8 cellular contexts compared by ENCODE assay signal in genomic region chr1:171740987-171741871, GRCh38. TPM values are rescaled to one million over a fixed set of nuclear protein-coding genes. Genes with fewer than 3 reads are reported as not detected.
DNase-seq lines count a peak whose midpoint lies in the region; ATAC-seq and TF ChIP-seq lines count a peak whose summit lies in the region.

No MANE protein-coding gene starts in this region.

- H3K4me2 ChIP-seq in neuronal stem cell (ENCODE audit: insufficient read depth, low read length, poor library complexity, severe bottlenecking), result peak overlapping the region; percentile 59

- BruUV-seq in Panc1 (replicated peaks; lab: Mats Ljungman, UMichigan), result TSS peak; percentile 84

- H3K9ac ChIP-seq in neuronal stem cell (ENCODE audit: low read depth, low read length, poor library complexity), result peak overlapping the region; percentile 86

- H3K4me1 ChIP-seq in Panc1 (ENCODE audit: control insufficient read depth, insufficient read depth, low read length) (peaks cover 17% of the 10 kb centered on the region), foreskin keratinocyte (peaks cover 25% of the 10 kb centered on the region), neuronal stem cell (ENCODE audit: control insufficient read depth in 2 of 2, insufficient read depth in 1 of 2, low read depth in 1 of 2, low read length in 2 of 2) (peaks cover 1 to 12% of the 10 kb centered on the region in 2 donors), urinary bladder (ENCODE audit: insufficient read depth) (peaks cover 3% of the 10 kb centered on the region)

- no CpG with 5 or more reads among the region's 28 CpGs for WGBS in neuronal stem cell (ENCODE audit: extremely low coverage in 2 of 2, insufficient read length in 2 of 2, insufficient replicate concordance in 1 of 2), 2 donors
- 2% methylated on average over 28 of the region's 28 CpGs for WGBS in urinary bladder

- intact Hi-C loops in Panc1 (cut with micrococcal nuclease; ENCODE audit: unreplicated experiment), result no loop called here

- H2BK5ac ChIP-seq in neuronal stem cell (ENCODE audit: low read length), result peak overlapping the region; percentile 46

- H3K27me3 ChIP-seq in Panc1 (ENCODE audit: control insufficient read depth, insufficient read depth, low read length) (no peaks in the 10 kb centered on the region), foreskin keratinocyte (no peaks in the 10 kb centered on the region), neuronal stem cell (ENCODE audit: control insufficient read depth in 3 of 3, insufficient read depth in 3 of 3, low read depth in 1 of 3, low read length in 3 of 3) (no peaks in the 10 kb centered on the region)

- no peak overlapping the region for H3K4ac ChIP-seq in neuronal stem cell (ENCODE audit: low read length)

- TF ChIP-seq CTCF in AG09309 (IDR thresholded peaks at IDR 0.05; ENCODE audit: control insufficient read depth, insufficient read depth, low read depth, low read length, missing control alignments), result no peak
- TF ChIP-seq CTCF in Panc1 (IDR thresholded peaks at IDR 0.05), result no peak
- peak; percentile 36 for TF ChIP-seq CTCF in foreskin keratinocyte (conservative IDR thresholded peaks at IDR 0.05)

- POLR2A ChIA-PET in Panc1 (lab: Charles Lee), result no interaction called here

- no peak overlapping the region for H2AK5ac ChIP-seq in neuronal stem cell (ENCODE audit: low read depth, low read length)

- peak overlapping the region; percentile 94 for H2AFZ ChIP-seq in neuronal stem cell (ENCODE audit: low read length)

- ATAC-seq in GM19035 (IDR thresholded peaks at IDR 0.05; ENCODE audit: unreplicated experiment) (peak; percentile 19), HG03521 (IDR thresholded peaks at IDR 0.05; ENCODE audit: unreplicated experiment) (peak; percentile 31), Panc1 (peak; percentile 22; the same call in 1 of the 2 replicates), foreskin keratinocyte (peak; percentile 13)

- no peak overlapping the region for H3K23ac ChIP-seq in neuronal stem cell (ENCODE audit: low read depth, low read length, poor library complexity)

- CTCF ChIA-PET in Panc1 (lab: Charles Lee), result interaction anchor here (0.9 kb wide), 1 partner anchor 1668 kb away, joined by 3 read pairs; no protein-coding TSS in a partner anchor

- peak overlapping the region; percentile 87 for H3K18ac ChIP-seq in neuronal stem cell (ENCODE audit: low read length)

- in situ Hi-C loops in Panc1 (cut with HindIII; ENCODE audit: low pct_unique_long_range_greater_than_20kb, low sequenced_read_pairs), result no loop called here

- H2BK120ac ChIP-seq in neuronal stem cell (ENCODE audit: low read depth, low read length), result no peak overlapping the region

- DNase-seq in AG09309 (ENCODE audit: low read depth) (no peak), Panc1 (ENCODE audit: low read depth, low spot score) (no peak), foreskin keratinocyte (peak in 1 of 2 donors; percentile 29), neuronal stem cell (ENCODE audit: low spot score) (peak; percentile 20)
- peak; percentile 79 for DNase-seq in activated effector memory CD4-positive, alpha-beta T cell treated with anti-CD3 and anti-CD28 coated beads, Interleukin-2, amount 50 U/mL, for 16 hours

- H3K27ac ChIP-seq in Panc1 (ENCODE audit: low read length) (peak overlapping the region; percentile 85), foreskin keratinocyte (peak overlapping the region; percentile 100), neuronal stem cell (replicated peaks; ENCODE audit: low read length) (peak overlapping the region; percentile 67), urinary bladder (ENCODE audit: low read depth) (peak overlapping the region; percentile 95)

- H2BK15ac ChIP-seq in neuronal stem cell (ENCODE audit: low read length), result no peak overlapping the region

- no peak overlapping the region for H2BK12ac ChIP-seq in neuronal stem cell (ENCODE audit: low read length)

- H4K91ac ChIP-seq in neuronal stem cell (ENCODE audit: low read depth, low read length, poor library complexity), result no peak overlapping the region

- no peaks in the 10 kb centered on the region for H3K9me3 ChIP-seq in Panc1 (ENCODE audit: control insufficient read depth, insufficient read depth, low read depth, low read length)
- no peaks in the 10 kb centered on the region for H3K9me3 ChIP-seq in neuronal stem cell (replicated peaks in 1 of 2; ENCODE audit: control insufficient read depth in 2 of 2, insufficient read depth in 1 of 2, low read depth in 1 of 2, low read length in 2 of 2)

- H3K4me3 ChIP-seq in AG09309 (ENCODE audit: control insufficient read depth, low read depth, low read length) (peak overlapping the region; percentile 89), Panc1 (ENCODE audit: low read depth in 2 of 2, low read length in 2 of 2) (peak overlapping the region; percentile 91 to 96), neuronal stem cell (ENCODE audit: low read length in 2 of 2) (peak overlapping the region; percentile 86 to 92), urinary bladder (ENCODE audit: low read depth, low read length) (peak overlapping the region; percentile 88)

- H3K36me3 ChIP-seq in Panc1 (ENCODE audit: control insufficient read depth, insufficient read depth, low read length) (no peaks in the 10 kb centered on the region; the same call in 1 of the 2 replicates), neuronal stem cell (replicated peaks in 1 of 2; ENCODE audit: control insufficient read depth in 2 of 2, insufficient read depth in 2 of 2, low read length in 2 of 2) (peaks cover 2 to 23% of the 10 kb centered on the region in 2 donors), urinary bladder (ENCODE audit: insufficient read depth) (no peaks in the 10 kb centered on the region)

- no peaks in the 10 kb centered on the region for H3K79me1 ChIP-seq in neuronal stem cell (ENCODE audit: low read depth, low read length)

- no peak overlapping the region for H4K8ac ChIP-seq in neuronal stem cell (ENCODE audit: low read depth, low read length)

- H3K14ac ChIP-seq in neuronal stem cell (ENCODE audit: low read length), result no peak overlapping the region

RNA-seq across cellular contexts. Expression of gene VAMP4, which starts 0.6 kb away (rescaled TPM):
- total RNA-seq in Panc1 (2021; ENCODE audit: unreplicated experiment) (9.3 TPM), foreskin keratinocyte (8.1 and 9.2 TPM in 2 replicates), urinary bladder (20.9 TPM)
- polyA plus RNA-seq in Panc1 (2012; ENCODE audit: insufficient read length), result 6.9 TPM
- polyA plus RNA-seq in foreskin keratinocyte (7.8 and 8.2 TPM in 2 replicates), urinary bladder (8.1 TPM)
- polyA plus RNA-seq in neuronal stem cell (2013, experiment 1 of 2), result 8.8 TPM
- 9.3 TPM for polyA plus RNA-seq in neuronal stem cell (2013, experiment 2 of 2)

RNA-seq across cellular contexts. Expression of gene METTL13, which starts 40.2 kb away (rescaled TPM):
- 41.9 TPM for total RNA-seq in Panc1 (2021; ENCODE audit: unreplicated experiment)
- polyA plus RNA-seq in Panc1 (2012; ENCODE audit: insufficient read length), result 59.9 TPM
- total RNA-seq in foreskin keratinocyte, result 31.3 and 32.5 TPM in 2 replicates
- 31.8 and 35.3 TPM in 2 replicates for polyA plus RNA-seq in foreskin keratinocyte
- polyA plus RNA-seq in neuronal stem cell (2013, experiment 1 of 2), result 14.9 TPM
- 13.3 TPM for polyA plus RNA-seq in neuronal stem cell (2013, experiment 2 of 2)
- total RNA-seq in urinary bladder, result 14.9 TPM
- 22.1 TPM for polyA plus RNA-seq in urinary bladder

Comparison
In these comparisons a context has a peak if more than half of its experiments do, and no peak if none do; other contexts are left out.
1. DNase-seq: peak in activated effector memory CD4-positive, alpha-beta T cell treated with anti-CD3 and anti-CD28 coated beads, Interleukin-2, amount 50 U/mL, for 16 hours (single experiment) and neuronal stem cell (single experiment); none in AG09309 (single experiment) and Panc1 (single experiment).
2. Peak in every context shown above with its lines, with median percentiles within 50 percentile points of each other: H3K4me3 ChIP-seq, ATAC-seq and H3K27ac ChIP-seq.